In the genomic region with DNA sequence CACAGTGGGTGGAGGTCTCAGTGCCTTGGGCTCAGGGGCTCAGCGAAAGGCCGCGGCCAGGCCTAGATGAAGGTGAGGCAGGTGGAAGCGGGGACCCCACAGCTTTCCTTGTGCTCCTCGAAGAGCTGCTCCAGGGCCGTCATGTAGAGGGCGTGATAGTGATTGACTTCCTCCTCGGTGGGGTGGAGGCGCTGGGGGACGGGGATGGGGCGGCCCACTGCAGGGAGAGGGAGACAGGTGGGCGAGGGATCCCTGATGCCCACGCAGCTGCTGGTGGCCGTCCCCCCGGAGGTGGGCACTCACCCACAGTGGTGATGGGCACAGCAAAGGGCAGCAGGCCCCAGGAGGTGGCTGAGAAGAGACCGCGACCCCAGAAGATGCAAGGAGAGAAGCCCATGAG, we compare ENCODE assay signal across 21 cellular contexts. TPM values are rescaled to one million over a fixed set of nuclear protein-coding genes. Genes with fewer than 3 reads are reported as not detected.
DNase-seq lines count a peak whose midpoint lies in the region; ATAC-seq, FAIRE-seq and TF ChIP-seq lines count a peak whose summit lies in the region.
"Had no signal": no experiment of that assay in that cellular context is flagged by ENCODE, and none has a peak within 500 bp of the region (broad histone marks: within the 10 kb centered on the region; RNA-seq: fewer than 3 reads in every experiment).

No MANE protein-coding gene starts in this region.

- no peak overlapping the region for H2BK15ac ChIP-seq in H9 (ENCODE audit: low read depth, low read length)
- H2BK15ac ChIP-seq in H1 (ENCODE audit: low read length), result 0 out of 2 replicates have a peak overlapping the region, but pooled peaks have one; percentile 29
- H2BK15ac ChIP-seq in neuronal stem cell (ENCODE audit: low read length), result no peak overlapping the region
- H2BK15ac ChIP-seq in mesendoderm (replicated peaks; ENCODE audit: low read depth), result no peak overlapping the region

- FAIRE-seq in H1 (lab: Jason Lieb, UNC), result no peak
- FAIRE-seq: A204.1, GM12878 had no signal

- H3K14ac ChIP-seq in H9 (ENCODE audit: insufficient read depth, low read length), result no peak overlapping the region
- H3K14ac ChIP-seq in H1 (ENCODE audit: insufficient read length), result no peak overlapping the region
- H3K14ac ChIP-seq in neuronal stem cell (ENCODE audit: low read length), result no peak overlapping the region

- H3K4me3 Mint-ChIP-seq in H9, result no peak overlapping the region
- H3K4me3 Mint-ChIP-seq: CD4-positive, CD25-positive, alpha-beta regulatory T cell; CD8-positive, alpha-beta memory T cell had no signal

- H3K18ac ChIP-seq in H9 (ENCODE audit: insufficient read length, low read depth, low read length) (no peak overlapping the region), H1 (ENCODE audit: extremely low read depth, low read length) (no peak overlapping the region), neuronal stem cell (ENCODE audit: low read length) (peak overlapping the region; percentile 57), mesendoderm (ENCODE audit: low read length) (no peak overlapping the region)

- POLR2A ChIA-PET in H1 (lab: Charles Lee; ENCODE audit: partially characterized antibody), result interaction anchor here (0.9 to 1.3 kb wide), 3 partner anchors 27 to 98 kb away, joined by 3 to 4 read pairs (median 3); a partner anchor contains a TSS

- H3K27me3 Mint-ChIP-seq in H9 (ENCODE audit: low read depth), result peaks cover under 1% of the 10 kb centered on the region

- no peak overlapping the region for H3K4ac ChIP-seq in H9 (ENCODE audit: low read depth, low read length)
- no peak overlapping the region for H3K4ac ChIP-seq in H1 (replicated peaks; ENCODE audit: insufficient read length, low read depth, low read length)
- no peak overlapping the region for H3K4ac ChIP-seq in neuronal stem cell (ENCODE audit: low read length)
- no peak overlapping the region for H3K4ac ChIP-seq in mesendoderm (ENCODE audit: low read depth, low read length)

- H3K27ac ChIP-seq in H9 (ENCODE audit: insufficient read length, low read depth, low read length) (no peak overlapping the region), H1 (ENCODE audit: low read depth, low read length) (no peak overlapping the region), neuronal stem cell (replicated peaks; ENCODE audit: low read length) (no peak overlapping the region), mesendoderm (ENCODE audit: low read depth, low read length) (no peak overlapping the region)

- TF ChIP-seq RAD21 in H1 (IDR thresholded peaks at IDR 0.05 in 1 of 2, conservative IDR thresholded peaks at IDR 0.05 in 1 of 2; ENCODE audit: low read depth in 2 of 2, low read length in 2 of 2), result no peak

- H3K23ac ChIP-seq in H9 (ENCODE audit: insufficient read length, low read depth, low read length), result no peak overlapping the region
- H3K23ac ChIP-seq in H1 (ENCODE audit: insufficient read length), result no peak overlapping the region
- no peak overlapping the region for H3K23ac ChIP-seq in neuronal stem cell (ENCODE audit: low read depth, low read length, poor library complexity)
- no peak overlapping the region for H3K23ac ChIP-seq in mesendoderm (ENCODE audit: low read length)

- H2BK5ac ChIP-seq in H9 (ENCODE audit: insufficient read length, low read length) (no peak overlapping the region), H1 (ENCODE audit: low read depth, low read length) (no peak overlapping the region), neuronal stem cell (ENCODE audit: low read length) (no peak overlapping the region), mesendoderm (ENCODE audit: low read length) (no peak overlapping the region)

- no peaks in the 10 kb centered on the region for H3K9me3 ChIP-seq in H9 (ENCODE audit: control insufficient read depth, low read depth, low read length)
- no peaks in the 10 kb centered on the region for H3K9me3 ChIP-seq in H1 (ENCODE audit: insufficient read depth in 2 of 2, low read depth in 1 of 2, low read length in 1 of 2)
- H3K9me3 ChIP-seq in neuronal stem cell (replicated peaks in 1 of 2; ENCODE audit: control insufficient read depth in 2 of 2, insufficient read depth in 1 of 2, low read depth in 1 of 2, low read length in 2 of 2), result no peaks in the 10 kb centered on the region
- H3K9me3 ChIP-seq: BE2C had no signal

- H2BK120ac ChIP-seq in H9 (ENCODE audit: low read depth, low read length, poor library complexity, severe bottlenecking), result no peak overlapping the region
- no peak overlapping the region for H2BK120ac ChIP-seq in H1 (replicated peaks; ENCODE audit: low read depth, low read length)
- H2BK120ac ChIP-seq in neuronal stem cell (ENCODE audit: low read depth, low read length), result no peak overlapping the region
- H2BK120ac ChIP-seq in mesendoderm (ENCODE audit: low read depth, low read length), result no peak overlapping the region

- H3K23me2 ChIP-seq in H9 (ENCODE audit: insufficient read length, low read depth, low read length, poor library complexity, severe bottlenecking) (no peaks in the 10 kb centered on the region), H1 (ENCODE audit: low read depth, low read length) (no peaks in the 10 kb centered on the region; the same call in 1 of the 2 replicates)

- H3K9ac ChIP-seq in H9 (ENCODE audit: extremely low read depth, insufficient read length, low read length) (no peak overlapping the region), H1 (replicated peaks in 1 of 4; ENCODE audit: extremely low read depth in 1 of 4, low read depth in 3 of 4, low read length in 3 of 4) (no peak overlapping the region), neuronal stem cell (ENCODE audit: low read depth, low read length, poor library complexity) (no peak overlapping the region), mesendoderm (ENCODE audit: low read length) (no peak overlapping the region)

- peaks cover 2% of the 10 kb centered on the region; the same call in 1 of the 2 replicates for H3K4me1 ChIP-seq in H9 (ENCODE audit: insufficient read depth, low read length)
- peaks cover 0 to 11% (median 7%) of the 10 kb centered on the region in 4 experiments; a peak in 6 of 7 replicates for H3K4me1 ChIP-seq in H1 (replicated peaks in 1 of 4; ENCODE audit: control insufficient read depth in 3 of 4, insufficient read depth in 4 of 4, low read length in 3 of 4)
- peaks cover 0 to 7% of the 10 kb centered on the region in 2 donors for H3K4me1 ChIP-seq in neuronal stem cell (ENCODE audit: control insufficient read depth in 2 of 2, insufficient read depth in 1 of 2, low read depth in 1 of 2, low read length in 2 of 2)
- H3K4me1 ChIP-seq in mesendoderm (ENCODE audit: control insufficient read depth, low read depth, low read length), result no peaks in the 10 kb centered on the region
- H3K4me1 ChIP-seq: BE2C had no signal

- H4K8ac ChIP-seq in H9 (replicated peaks; ENCODE audit: insufficient read length, low read depth, low read length), result no peak overlapping the region
- no peak overlapping the region for H4K8ac ChIP-seq in H1 (ENCODE audit: extremely low read depth, insufficient read depth, low read length)
- H4K8ac ChIP-seq in neuronal stem cell (ENCODE audit: low read depth, low read length), result no peak overlapping the region
- no peak overlapping the region for H4K8ac ChIP-seq in mesendoderm (ENCODE audit: low read depth, low read length)

- H3K9me3 Mint-ChIP-seq in H9, result no peaks in the 10 kb centered on the region
- H3K9me3 Mint-ChIP-seq: CD4-positive, CD25-positive, alpha-beta regulatory T cell; CD8-positive, alpha-beta memory T cell had no signal

- no peak for DNase-seq in H9
- DNase-seq in H1 (ENCODE audit: low read depth in 1 of 2, low spot score in 2 of 2), result no peak
- DNase-seq in neuronal stem cell (ENCODE audit: low spot score), result no peak
- DNase-seq in mesendoderm, result no peak
- DNase-seq in activated naive CD4-positive, alpha-beta T cell (lab: John Stamatoyannopoulos, UW), result no peak
- DNase-seq: ACHN; BE2C; C1 segment of cervical spinal cord; CD4-positive, CD25-positive, alpha-beta regulatory T cell; CD8-positive, alpha-beta memory T cell; COR-L47; DMS 273 treated with DMSO at 0.1 percent for 48 hours; DMS53; DND-41; EL had no signal

- peaks cover 10 to 14% of the 10 kb centered on the region in 2 experiments for H3K4me1 Mint-ChIP-seq in H9

- no CpG with 5 or more reads among the region's 17 CpGs for WGBS in H9 (ENCODE audit: extremely low coverage, insufficient read length, low lambda C conversion rate)
- WGBS in H1 (ENCODE audit: extremely low coverage in 1 of 2, insufficient coverage in 1 of 2, insufficient read length in 1 of 2, insufficient replicate concordance in 2 of 2, low coverage in 1 of 2, low lambda C conversion rate in 2 of 2, missing lambda C conversion rate in 1 of 2), 2 experiments, result 98% methylated on average over 8 of the region's 17 CpGs; no CpG with 5 or more reads in 1 of the 2 experiments
- WGBS in neuronal stem cell (ENCODE audit: extremely low coverage in 2 of 2, insufficient read length in 2 of 2, insufficient replicate concordance in 1 of 2), 2 donors, result no CpG with 5 or more reads among the region's 17 CpGs
- WGBS in mesendoderm (ENCODE audit: extremely low coverage, insufficient coverage, low lambda C conversion rate), result no CpG with 5 or more reads among the region's 17 CpGs

- no peaks in the 10 kb centered on the region for H3K36me3 Mint-ChIP-seq in H9 (ENCODE audit: insufficient read depth in 1 of 3, low read depth in 3 of 3)
- H3K36me3 Mint-ChIP-seq: CD4-positive, CD25-positive, alpha-beta regulatory T cell; CD8-positive, alpha-beta memory T cell had no signal

- H2AK5ac ChIP-seq in H9 (ENCODE audit: insufficient read length, low read length) (no peak overlapping the region), H1 (ENCODE audit: low read depth, low read length) (no peak overlapping the region), neuronal stem cell (ENCODE audit: low read depth, low read length) (peak overlapping the region; percentile 14), mesendoderm (ENCODE audit: low read length) (no peak overlapping the region)

- no peak overlapping the region for H3K4me2 ChIP-seq in H9 (ENCODE audit: insufficient read depth, insufficient read length, low read length)
- no peak overlapping the region for H3K4me2 ChIP-seq in H1 (ENCODE audit: insufficient read depth in 1 of 2, low read depth in 2 of 2, low read length in 2 of 2)
- no peak overlapping the region for H3K4me2 ChIP-seq in neuronal stem cell (ENCODE audit: insufficient read depth, low read length, poor library complexity, severe bottlenecking)
- H3K4me2 ChIP-seq in mesendoderm (ENCODE audit: low read length), result no peak overlapping the region

- TF ChIP-seq CTCF in H9 (conservative IDR thresholded peaks at IDR 0.05) (no peak), H1 (IDR thresholded peaks at IDR 0.05; ENCODE audit: control extremely low read depth in 1 of 3, insufficient read depth in 1 of 3, low read depth in 1 of 3, low read length in 3 of 3) (no peak)

- no peak for ATAC-seq in HG03442 (IDR thresholded peaks at IDR 0.05; ENCODE audit: unreplicated experiment)
- ATAC-seq: GM12878, HCT116 had no signal

- H3K79me1 ChIP-seq in H9 (ENCODE audit: insufficient read depth, low read depth, low read length, poor library complexity, severe bottlenecking), result no peaks in the 10 kb centered on the region
- H3K79me1 ChIP-seq in H1 (ENCODE audit: low read depth, low read length), result no peaks in the 10 kb centered on the region
- H3K79me1 ChIP-seq in neuronal stem cell (ENCODE audit: low read depth, low read length), result no peaks in the 10 kb centered on the region
- no peaks in the 10 kb centered on the region for H3K79me1 ChIP-seq in mesendoderm (ENCODE audit: low read length)

- H2BK12ac ChIP-seq in H9 (ENCODE audit: insufficient read length, low read depth, low read length), result peak overlapping the region; percentile 20
- H2BK12ac ChIP-seq in H1 (ENCODE audit: low read depth, low read length), result no peak overlapping the region
- no peak overlapping the region for H2BK12ac ChIP-seq in neuronal stem cell (ENCODE audit: low read length)

- CTCF ChIA-PET in H1 (lab: Charles Lee; ENCODE audit: partially characterized antibody), result interaction anchor here (0.8 to 12.3 kb wide), 9 partner anchors 8 to 54 kb away, joined by 3 to 168 read pairs (median 5); a partner anchor contains a TSS

- H3T11ph ChIP-seq in H9 (ENCODE audit: low read length), result no peak overlapping the region

- no peak overlapping the region for H4K5ac ChIP-seq in H9 (ENCODE audit: insufficient read length, low read depth, low read length)
- no peak overlapping the region for H4K5ac ChIP-seq in H1 (ENCODE audit: insufficient read length, low read depth, low read length)
- no peak overlapping the region for H4K5ac ChIP-seq in mesendoderm (ENCODE audit: low read length)

- no peak for TF ChIP-seq EP300 in H1 (IDR thresholded peaks at IDR 0.05; ENCODE audit: borderline replicate concordance in 1 of 2, low read depth in 2 of 2, low read length in 2 of 2)

- H3K27ac Mint-ChIP-seq in H9, result peak overlapping the region in 1 of 3 experiments; percentile 34; a peak in 1 of 7 replicates
- H3K27ac Mint-ChIP-seq: CD4-positive, CD25-positive, alpha-beta regulatory T cell; CD8-positive, alpha-beta memory T cell had no signal

- H2AFZ ChIP-seq in H9 (ENCODE audit: low read length), result no peak overlapping the region
- no peak overlapping the region for H2AFZ ChIP-seq in H1 (ENCODE audit: low read length)
- no peak overlapping the region for H2AFZ ChIP-seq in neuronal stem cell (ENCODE audit: low read length)

- H4K20me1 ChIP-seq in H9 (ENCODE audit: control insufficient read depth, insufficient read depth, insufficient read length) (no peaks in the 10 kb centered on the region), H1 (replicated peaks in 1 of 2; ENCODE audit: control insufficient read depth in 1 of 2, insufficient read depth in 2 of 2, low read length in 2 of 2) (no peaks in the 10 kb centered on the region)

- no peaks in the 10 kb centered on the region for H3K36me3 ChIP-seq in H1 (ENCODE audit: control insufficient read depth in 2 of 4, insufficient read depth in 4 of 4, low read length in 3 of 4)
- no peaks in the 10 kb centered on the region for H3K36me3 ChIP-seq in neuronal stem cell (replicated peaks in 1 of 2; ENCODE audit: control insufficient read depth in 2 of 2, insufficient read depth in 2 of 2, low read length in 2 of 2)
- H3K36me3 ChIP-seq in mesendoderm (ENCODE audit: control insufficient read depth, insufficient read depth, low read length), result no peaks in the 10 kb centered on the region
- H3K36me3 ChIP-seq: BE2C had no signal

- H3K27me3 ChIP-seq in H9 (ENCODE audit: insufficient read depth, low read length) (no peaks in the 10 kb centered on the region), H1 (replicated peaks in 1 of 4; ENCODE audit: control insufficient read depth in 3 of 4, extremely low read depth in 1 of 4, insufficient read depth in 3 of 4, low read length in 3 of 4) (peaks cover 0 to 2% (median 0%) of the 10 kb centered on the region in 4 experiments; a peak in 1 of 7 replicates), neuronal stem cell (ENCODE audit: control insufficient read depth in 3 of 3, insufficient read depth in 3 of 3, low read depth in 1 of 3, low read length in 3 of 3) (peaks cover 0 to 15% (median 10%) of the 10 kb centered on the region in 3 experiments), mesendoderm (ENCODE audit: insufficient read depth, low read length, poor library complexity) (no peaks in the 10 kb centered on the region)
- H3K27me3 ChIP-seq: BE2C had no signal

- H4K91ac ChIP-seq in H9 (ENCODE audit: insufficient read length, low read depth, low read length), result no peak overlapping the region
- H4K91ac ChIP-seq in H1 (replicated peaks; ENCODE audit: insufficient read length, low read length), result no peak overlapping the region
- no peak overlapping the region for H4K91ac ChIP-seq in neuronal stem cell (ENCODE audit: low read depth, low read length, poor library complexity)

- no peak overlapping the region for H2BK20ac ChIP-seq in H9 (ENCODE audit: low read depth, low read length, poor library complexity, severe bottlenecking)
- no peak overlapping the region for H2BK20ac ChIP-seq in H1 (ENCODE audit: low read length)

- no peak overlapping the region for H3K56ac ChIP-seq in H9 (ENCODE audit: insufficient read length, low read depth, low read length)
- H3K56ac ChIP-seq in H1 (replicated peaks; ENCODE audit: insufficient read length, low read depth, low read length), result no peak overlapping the region
- no peak overlapping the region for H3K56ac ChIP-seq in mesendoderm (ENCODE audit: low read length)

- H3K4me3 ChIP-seq in H1 (ENCODE audit: extremely low read depth in 1 of 4, insufficient read depth in 2 of 4, low read depth in 3 of 4, low read length in 4 of 4) (no peak overlapping the region), neuronal stem cell (ENCODE audit: low read length in 2 of 2) (no peak overlapping the region), mesendoderm (ENCODE audit: low read length) (no peak overlapping the region)
- H3K4me3 ChIP-seq: GM12878 had no signal

- no peak for TF ChIP-seq POLR2A in H1 (IDR thresholded peaks at IDR 0.05; ENCODE audit: control extremely low read depth in 1 of 2, low read depth in 2 of 2, low read length in 2 of 2)

- H3K79me2 ChIP-seq in H9 (ENCODE audit: insufficient read depth, low read length) (no peaks in the 10 kb centered on the region), H1 (ENCODE audit: control insufficient read depth in 1 of 2, insufficient read depth in 2 of 2, low read length in 2 of 2) (no peaks in the 10 kb centered on the region), mesendoderm (ENCODE audit: control insufficient read depth, insufficient read depth, low read length) (no peaks in the 10 kb centered on the region)

RNA-seq across cellular contexts. Expression of a gene that starts 5.0 kb away (rescaled TPM):
- total RNA-seq in H9 (2021), result 0.11 and 0.15 TPM in 2 replicates
- total RNA-seq in H1 (2021; fragmentation: NEBNext Ultra II Directional; extraction: Animal tissue kit (Norgen Biotek cat#: 25700)), result 0.82 TPM in 1 of 2 replicates, not detected in the other
- polyA plus RNA-seq in H1 (2011; rRNA removed), result 0.21 and 0.58 TPM in 2 replicates
- polyA plus RNA-seq in H1 (2011; cell fraction: cytosol; rRNA removed), result 0.48 TPM
- polyA plus RNA-seq in H1 (2011; cell fraction: nucleus; rRNA removed), result 0.76 TPM
- polyA plus RNA-seq in H1 (2012, experiment 1 of 2), result 0.23 to 0.61 TPM (median 0.24 TPM) in 3 of 4 replicates, not detected in the other
- 0.14 TPM for polyA plus RNA-seq in H1 (2012, experiment 2 of 2)
- polyA plus RNA-seq in H1 (2013, experiment 1 of 2), result 0.59 TPM
- polyA plus RNA-seq in H1 (2013, experiment 2 of 2), result 0.72 TPM
- polyA minus RNA-seq in H1 (2011; rRNA and poly(A)+ RNA removed), result 1.9 TPM in 1 of 2 replicates, not detected in the other
- polyA minus RNA-seq in H1 (2011; cell fraction: cytosol; rRNA and poly(A)+ RNA removed), result not detected
- polyA minus RNA-seq in H1 (2011; cell fraction: nucleus; rRNA and poly(A)+ RNA removed), result 1.3 TPM
- not detected for polyA plus RNA-seq in neuronal stem cell (2013, experiment 1 of 2)
- polyA plus RNA-seq in neuronal stem cell (2013, experiment 2 of 2), result not detected
- 0.07 TPM for polyA plus RNA-seq in mesendoderm (2013, experiment 1 of 2)
- 0.06 TPM for polyA plus RNA-seq in mesendoderm (2013, experiment 2 of 2)
- total RNA-seq: CD4-positive, CD25-positive, alpha-beta regulatory T cell; CD8-positive, alpha-beta memory T cell; G401; GM12878; H4 had no signal
- polyA plus RNA-seq: CD4-positive, CD25-positive, alpha-beta regulatory T cell; CD8-positive, alpha-beta memory T cell had no signal

RNA-seq across cellular contexts. Expression of a gene that starts 15.8 kb away (rescaled TPM):
- total RNA-seq in H9 (2021), result 0.50 and 0.88 TPM in 2 replicates
- 0.84 and 1.0 TPM in 2 replicates for total RNA-seq in H1 (2021; fragmentation: NEBNext Ultra II Directional; extraction: Animal tissue kit (Norgen Biotek cat#: 25700))
- polyA plus RNA-seq in H1 (2011; rRNA removed), result 0.26 and 0.47 TPM in 2 replicates
- polyA plus RNA-seq in H1 (2011; cell fraction: cytosol; rRNA removed), result 1.1 TPM
- 1.7 TPM for polyA plus RNA-seq in H1 (2011; cell fraction: nucleus; rRNA removed)
- polyA plus RNA-seq in H1 (2012, experiment 1 of 2), result 0.62 to 1.2 TPM (median 0.80 TPM) in 4 replicates
- 0.59 TPM for polyA plus RNA-seq in H1 (2012, experiment 2 of 2)
- 0.55 TPM for polyA plus RNA-seq in H1 (2013, experiment 1 of 2)
- 0.37 TPM for polyA plus RNA-seq in H1 (2013, experiment 2 of 2)
- polyA minus RNA-seq in H1 (2011; rRNA and poly(A)+ RNA removed), result 0.16 TPM in 1 of 2 replicates, not detected in the other
- not detected for polyA minus RNA-seq in H1 (2011; cell fraction: cytosol; rRNA and poly(A)+ RNA removed)
- 1.00 TPM for polyA minus RNA-seq in H1 (2011; cell fraction: nucleus; rRNA and poly(A)+ RNA removed)
- polyA plus RNA-seq in neuronal stem cell (2013, experiment 1 of 2), result 1.4 TPM
- polyA plus RNA-seq in neuronal stem cell (2013, experiment 2 of 2), result 1.6 TPM
- polyA plus RNA-seq in mesendoderm (2013, experiment 1 of 2), result not detected
- polyA plus RNA-seq in mesendoderm (2013, experiment 2 of 2), result not detected
- total RNA-seq: CD4-positive, CD25-positive, alpha-beta regulatory T cell; CD8-positive, alpha-beta memory T cell; G401; GM12878; H4 had no signal
- polyA plus RNA-seq: CD4-positive, CD25-positive, alpha-beta regulatory T cell; CD8-positive, alpha-beta memory T cell; GM12878 had no signal

RNA-seq across cellular contexts. Expression of a gene that starts 21.5 kb away (rescaled TPM):
- 70.5 and 74.5 TPM in 2 replicates for total RNA-seq in H9 (2021)
- total RNA-seq in H1 (2021; fragmentation: NEBNext Ultra II Directional; extraction: Animal tissue kit (Norgen Biotek cat#: 25700)), result 43.1 and 47.2 TPM in 2 replicates
- 28.4 and 57.0 TPM in 2 replicates for polyA plus RNA-seq in H1 (2011; rRNA removed)
- 26.9 TPM for polyA plus RNA-seq in H1 (2011; cell fraction: cytosol; rRNA removed)
- 83.2 TPM for polyA plus RNA-seq in H1 (2011; cell fraction: nucleus; rRNA removed)
- 39.5 to 45.8 TPM (median 44.6 TPM) in 4 replicates for polyA plus RNA-seq in H1 (2012, experiment 1 of 2)
- 42.4 TPM for polyA plus RNA-seq in H1 (2012, experiment 2 of 2)
- polyA plus RNA-seq in H1 (2013, experiment 1 of 2), result 80.5 TPM
- polyA plus RNA-seq in H1 (2013, experiment 2 of 2), result 71.8 TPM
- 12.3 and 19.4 TPM in 2 replicates for polyA minus RNA-seq in H1 (2011; rRNA and poly(A)+ RNA removed)
- 26.1 TPM for polyA minus RNA-seq in H1 (2011; cell fraction: cytosol; rRNA and poly(A)+ RNA removed)
- 26.9 TPM for polyA minus RNA-seq in H1 (2011; cell fraction: nucleus; rRNA and poly(A)+ RNA removed)
- 35.2 TPM for polyA plus RNA-seq in neuronal stem cell (2013, experiment 1 of 2)
- 35.0 TPM for polyA plus RNA-seq in neuronal stem cell (2013, experiment 2 of 2)
- polyA plus RNA-seq in mesendoderm (2013, experiment 1 of 2), result 37.6 TPM
- polyA plus RNA-seq in mesendoderm (2013, experiment 2 of 2), result 36.6 TPM

RNA-seq across cellular contexts. Expression of a gene that starts 22.1 kb away (rescaled TPM):
- total RNA-seq in H9 (2021), result 52.7 and 53.4 TPM in 2 replicates
- 59.9 and 61.7 TPM in 2 replicates for total RNA-seq in H1 (2021; fragmentation: NEBNext Ultra II Directional; extraction: Animal tissue kit (Norgen Biotek cat#: 25700))
- polyA plus RNA-seq in H1 (2011; rRNA removed), result 38.2 and 48.9 TPM in 2 replicates
- polyA plus RNA-seq in H1 (2011; cell fraction: cytosol; rRNA removed), result 42.0 TPM
- polyA plus RNA-seq in H1 (2011; cell fraction: nucleus; rRNA removed), result 34.7 TPM
- polyA plus RNA-seq in H1 (2012, experiment 1 of 2), result 42.1 to 47.7 TPM (median 44.9 TPM) in 4 replicates
- 69.3 TPM for polyA plus RNA-seq in H1 (2012, experiment 2 of 2)
- 54.8 TPM for polyA plus RNA-seq in H1 (2013, experiment 1 of 2)
- polyA plus RNA-seq in H1 (2013, experiment 2 of 2), result 58.5 TPM
- polyA minus RNA-seq in H1 (2011; rRNA and poly(A)+ RNA removed), result 10.5 and 11.1 TPM in 2 replicates
- 18.8 TPM for polyA minus RNA-seq in H1 (2011; cell fraction: cytosol; rRNA and poly(A)+ RNA removed)
- 10.6 TPM for polyA minus RNA-seq in H1 (2011; cell fraction: nucleus; rRNA and poly(A)+ RNA removed)
- polyA plus RNA-seq in neuronal stem cell (2013, experiment 1 of 2), result 54.4 TPM
- polyA plus RNA-seq in neuronal stem cell (2013, experiment 2 of 2), result 55.8 TPM
- 48.7 TPM for polyA plus RNA-seq in mesendoderm (2013, experiment 1 of 2)
- polyA plus RNA-seq in mesendoderm (2013, experiment 2 of 2), result 50.9 TPM

RNA-seq across cellular contexts. Expression of a gene that starts 30.5 kb away (rescaled TPM):
- 37.1 and 39.1 TPM in 2 replicates for total RNA-seq in H9 (2021)
- 7.0 and 7.4 TPM in 2 replicates for total RNA-seq in H1 (2021; fragmentation: NEBNext Ultra II Directional; extraction: Animal tissue kit (Norgen Biotek cat#: 25700))
- polyA plus RNA-seq in H1 (2011; rRNA removed), result 1.6 and 3.0 TPM in 2 replicates
- polyA plus RNA-seq in H1 (2011; cell fraction: cytosol; rRNA removed), result 2.2 TPM
- 4.2 TPM for polyA plus RNA-seq in H1 (2011; cell fraction: nucleus; rRNA removed)
- polyA plus RNA-seq in H1 (2012, experiment 1 of 2), result 8.2 to 13.3 TPM (median 11.5 TPM) in 4 replicates
- polyA plus RNA-seq in H1 (2012, experiment 2 of 2), result 6.6 TPM
- 29.9 TPM for polyA plus RNA-seq in H1 (2013, experiment 1 of 2)
- 28.2 TPM for polyA plus RNA-seq in H1 (2013, experiment 2 of 2)
- polyA minus RNA-seq in H1 (2011; rRNA and poly(A)+ RNA removed), result 0.19 and 0.20 TPM in 2 replicates
- 3.1 TPM for polyA minus RNA-seq in H1 (2011; cell fraction: cytosol; rRNA and poly(A)+ RNA removed)
- 1.2 TPM for polyA minus RNA-seq in H1 (2011; cell fraction: nucleus; rRNA and poly(A)+ RNA removed)
- polyA plus RNA-seq in neuronal stem cell (2013, experiment 1 of 2), result 3.6 TPM
- polyA plus RNA-seq in neuronal stem cell (2013, experiment 2 of 2), result 3.9 TPM
- 1.6 TPM for polyA plus RNA-seq in mesendoderm (2013, experiment 1 of 2)
- 1.9 TPM for polyA plus RNA-seq in mesendoderm (2013, experiment 2 of 2)
- total RNA-seq: CD4-positive, CD25-positive, alpha-beta regulatory T cell had no signal
- polyA plus RNA-seq: CD4-positive, CD25-positive, alpha-beta regulatory T cell; CD8-positive, alpha-beta memory T cell had no signal
